ENCODE assay signal across 1 cellular context in the genomic region with DNA sequence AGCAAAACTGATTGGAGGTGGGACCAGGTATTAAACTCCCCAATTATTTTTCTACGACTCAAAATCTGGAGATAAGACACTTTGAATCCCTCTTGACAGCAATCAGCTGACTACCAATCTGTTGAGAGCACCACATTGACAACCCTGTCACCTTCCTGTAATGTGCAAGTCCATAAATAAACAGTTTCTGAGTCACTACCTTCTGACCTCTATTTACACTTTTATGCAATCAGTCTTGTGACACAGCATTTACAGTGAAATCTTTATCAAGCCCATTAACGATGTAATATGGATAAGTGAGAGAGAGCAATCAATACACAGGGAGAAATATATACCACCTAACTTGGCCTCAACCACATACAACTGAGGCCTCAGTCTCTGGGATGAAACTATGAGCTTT.
A peak's percentile ranks its signal among the peaks of the same experiment; 100 is the strongest.
TF ChIP-seq lines count a peak whose summit lies in the region.

No MANE protein-coding gene starts in this region.

TF ChIP-seq in liver, 16 proteins besides CTCF, POLR2A, EP300 and RAD21 (continued from another document):
- TF ChIP-seq, protein P1, sequence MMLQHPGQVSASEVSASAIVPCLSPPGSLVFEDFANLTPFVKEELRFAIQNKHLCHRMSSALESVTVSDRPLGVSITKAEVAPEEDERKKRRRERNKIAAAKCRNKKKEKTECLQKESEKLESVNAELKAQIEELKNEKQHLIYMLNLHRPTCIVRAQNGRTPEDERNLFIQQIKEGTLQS (IDR thresholded peaks at IDR 0.05), result peak; percentile 14
- TF ChIP-seq FOXA2 (IDR thresholded peaks at IDR 0.05) (peak; percentile 97), HNF4A (conservative IDR thresholded peaks at IDR 0.05) (peak in 1 of 2 donors; percentile 60), YY1 (IDR thresholded peaks at IDR 0.05) (peak; percentile 37), RXRA (IDR thresholded peaks at IDR 0.05) (peak in 1 of 2 donors; percentile 67), JUND (IDR thresholded peaks at IDR 0.05) (peak; percentile 39 to 94)
- TF ChIP-seq, protein P2, sequence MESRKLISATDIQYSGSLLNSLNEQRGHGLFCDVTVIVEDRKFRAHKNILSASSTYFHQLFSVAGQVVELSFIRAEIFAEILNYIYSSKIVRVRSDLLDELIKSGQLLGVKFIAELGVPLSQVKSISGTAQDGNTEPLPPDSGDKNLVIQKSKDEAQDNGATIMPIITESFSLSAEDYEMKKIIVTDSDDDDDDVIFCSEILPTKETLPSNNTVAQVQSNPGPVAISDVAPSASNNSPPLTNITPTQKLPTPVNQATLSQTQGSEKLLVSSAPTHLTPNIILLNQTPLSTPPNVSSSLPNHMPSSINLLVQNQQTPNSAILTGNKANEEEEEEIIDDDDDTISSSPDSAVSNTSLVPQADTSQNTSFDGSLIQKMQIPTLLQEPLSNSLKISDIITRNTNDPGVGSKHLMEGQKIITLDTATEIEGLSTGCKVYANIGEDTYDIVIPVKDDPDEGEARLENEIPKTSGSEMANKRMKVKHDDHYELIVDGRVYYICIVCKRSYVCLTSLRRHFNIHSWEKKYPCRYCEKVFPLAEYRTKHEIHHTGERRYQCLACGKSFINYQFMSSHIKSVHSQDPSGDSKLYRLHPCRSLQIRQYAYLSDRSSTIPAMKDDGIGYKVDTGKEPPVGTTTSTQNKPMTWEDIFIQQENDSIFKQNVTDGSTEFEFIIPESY (IDR thresholded peaks at IDR 0.05), result peak; percentile 37
- TF ChIP-seq, protein P3, sequence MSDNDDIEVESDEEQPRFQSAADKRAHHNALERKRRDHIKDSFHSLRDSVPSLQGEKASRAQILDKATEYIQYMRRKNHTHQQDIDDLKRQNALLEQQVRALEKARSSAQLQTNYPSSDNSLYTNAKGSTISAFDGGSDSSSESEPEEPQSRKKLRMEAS (IDR thresholded peaks at IDR 0.05), result no peak
TF ChIP-seq in liver: peak in this region for 10.
